Comparison of ENCODE assay signal across 1 cellular context in genomic region chr10:130079614-130080460, GRCh38.
TF ChIP-seq lines count a peak whose summit lies in the region.

No MANE protein-coding gene starts in this region.

TF ChIP-seq in HEK293, 187 proteins besides CTCF, POLR2A, EP300 and RAD21 (continued from another document):
- TF ChIP-seq PATZ1 (tag by site-specific recombination; IDR thresholded peaks at IDR 0.05) (no peak), PRDM6 (tag by site-specific recombination; IDR thresholded peaks at IDR 0.05) (peak; percentile 94), ZNF362 (tag by site-specific recombination; IDR thresholded peaks at IDR 0.05) (no peak), ZNF37A (tag by site-specific recombination; IDR thresholded peaks at IDR 0.05) (no peak), ZNF426 (tag by site-specific recombination; IDR thresholded peaks at IDR 0.05) (0 out of 2 replicates have a peak, but pooled peaks have one; percentile 5), MYNN (tag by site-specific recombination; IDR thresholded peaks at IDR 0.05; ENCODE audit: borderline replicate concordance) (no peak), ZNF202 (tag by site-specific recombination; IDR thresholded peaks at IDR 0.05; ENCODE audit: borderline replicate concordance) (no peak), ZNF654 (tag by site-specific recombination; IDR thresholded peaks at IDR 0.05; ENCODE audit: low read depth) (no peak), ZNF404 (tag by site-specific recombination; IDR thresholded peaks at IDR 0.05) (no peak), ZNF596 (tag by site-specific recombination; IDR thresholded peaks at IDR 0.05) (0 out of 2 replicates have a peak, but pooled peaks have one; percentile 16), ZNF473 (tag by site-specific recombination; IDR thresholded peaks at IDR 0.05) (no peak), ZNF530 (tag by site-specific recombination; IDR thresholded peaks at IDR 0.05; ENCODE audit: low read depth) (no peak), ZNF248 (tag by site-specific recombination; IDR thresholded peaks at IDR 0.05) (no peak), PRDM4 (tag by site-specific recombination; IDR thresholded peaks at IDR 0.05) (peak; percentile 71; the same call in 1 of the 2 replicates), ZNF560 (tag by site-specific recombination; IDR thresholded peaks at IDR 0.05; ENCODE audit: borderline replicate concordance) (no peak), ZNF214 (tag by site-specific recombination; IDR thresholded peaks at IDR 0.05; ENCODE audit: borderline replicate concordance) (no peak)
TF ChIP-seq in HEK293: peak in this region for 30.
